ENCODE assay signal across 35 cellular contexts in the genomic region with DNA sequence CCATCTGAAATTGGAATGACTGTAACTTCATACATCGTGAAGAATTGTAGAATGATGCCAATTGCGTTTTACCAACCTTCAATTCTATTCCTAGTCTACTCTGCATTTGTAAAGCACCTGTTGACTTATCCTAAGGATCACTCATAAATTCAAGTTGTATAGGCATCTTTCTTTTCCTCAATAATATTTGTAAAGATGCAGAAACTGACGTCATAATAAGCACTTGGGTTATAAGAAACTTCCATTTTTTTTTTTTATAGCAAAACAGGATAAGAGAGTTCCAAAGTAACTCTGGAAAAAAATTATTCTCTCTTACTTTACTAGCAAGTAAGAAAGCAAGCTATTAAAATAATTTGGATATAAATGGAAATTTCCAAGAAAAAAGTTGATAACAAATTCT.
"Had no signal": no experiment of that assay in that cellular context is flagged by ENCODE, and none has a peak within 500 bp of the region (broad histone marks: within the 10 kb centered on the region; RNA-seq: fewer than 3 reads in every experiment).

No MANE protein-coding gene starts in this region.

- H3K27me3 ChIP-seq: MG63 had no signal

- H3K27ac ChIP-seq: KMS-11 had no signal

- H3K36me3 ChIP-seq: MG63 had no signal

- H3K4me2 ChIP-seq: KMS-11 had no signal

- DNase-seq: Karpas-422, Kasumi-1, MG63, MM.1S, MV-4-11, NCI-H1048, NCI-H1092, NCI-H1092 treated with DMSO at 0.1 percent for 48 hours, NCI-H1105, NCI-H1105 treated with DMSO at 0.1 percent for 48 hours, NCI-H1417, NCI-H1417 treated with DMSO at 0.1 percent for 48 hours, NCI-H1436, NCI-H1436 treated with DMSO at 0.1 percent for 48 hours, NCI-H146, NCI-H1694, NCI-H1694 treated with DMSO at 0.1 percent for 48 hours, NCI-H187, NCI-H187 treated with DMSO at 0.1 percent for 48 hours, NCI-H1930, NCI-H2029, NCI-H2029 treated with DMSO at 0.1 percent for 48 hours, NCI-H2081, NCI-H2081 treated with DMSO at 0.1 percent for 48 hours, NCI-H2107, NCI-H2171, NCI-H2171 treated with DMSO at 0.1 percent for 48 hours, NCI-H2227 treated with DMSO at 0.1 percent for 48 hours, NCI-H226, NCI-H345, NCI-H446, NCI-H446 treated with DMSO at 0.1 percent for 48 hours, NCI-H510A treated with DMSO at 0.1 percent for 48 hours, NCI-H524 had no signal

- H3K9ac ChIP-seq: KMS-11 had no signal

- H3K4me3 ChIP-seq: MG63 had no signal
